1 cellular context compared by ENCODE assay signal in genomic region chr10:92241501-92241900, GRCh38.
TF ChIP-seq lines count a peak whose summit lies in the region.

No MANE protein-coding gene starts in this region.

TF ChIP-seq in endothelial cell of umbilical vein, 7 proteins besides CTCF, POLR2A, EP300 and RAD21 (continued from another document):
- TF ChIP-seq, protein P1, sequence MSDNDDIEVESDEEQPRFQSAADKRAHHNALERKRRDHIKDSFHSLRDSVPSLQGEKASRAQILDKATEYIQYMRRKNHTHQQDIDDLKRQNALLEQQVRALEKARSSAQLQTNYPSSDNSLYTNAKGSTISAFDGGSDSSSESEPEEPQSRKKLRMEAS (IDR thresholded peaks at IDR 0.05; ENCODE audit: insufficient read depth, insufficient read length), result no peak
- TF ChIP-seq EZH2 (IDR thresholded peaks at IDR 0.05; ENCODE audit: borderline replicate concordance, low read depth, low read length, severe bottlenecking), result no peak
TF ChIP-seq in endothelial cell of umbilical vein: peak in this region for 0.
